Comparison of ENCODE assay signal across 1 cellular context in the genomic region with DNA sequence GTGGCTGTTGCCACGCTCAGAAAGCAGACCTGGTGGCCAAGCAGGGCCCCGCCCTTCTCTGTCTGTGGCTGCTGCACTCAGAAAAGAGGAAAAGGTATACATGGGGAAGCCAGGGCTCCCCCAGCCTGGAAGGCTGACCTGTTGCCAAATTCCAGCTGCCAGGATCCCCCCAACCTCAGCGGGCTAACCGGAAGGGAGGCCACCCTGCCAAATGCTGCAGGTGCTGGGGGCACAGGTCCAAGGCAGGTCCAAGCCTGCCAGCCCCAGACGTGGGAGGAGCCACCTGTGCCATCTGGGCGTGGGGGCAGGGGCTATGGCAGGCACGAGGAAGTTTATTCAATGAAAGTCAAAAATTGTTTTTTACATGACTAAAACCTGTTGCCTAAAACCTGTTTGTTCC.
TF ChIP-seq lines count a peak whose summit lies in the region.

No MANE protein-coding gene starts in this region.

TF ChIP-seq in WTC11, 78 proteins besides CTCF, POLR2A, EP300 and RAD21 (continued from another document):
- TF ChIP-seq ZNF416 (CRISPR knock-in tag; IDR thresholded peaks at IDR 0.05): no peak
- no peak for TF ChIP-seq FOXP1 (CRISPR knock-in tag; IDR thresholded peaks at IDR 0.05; ENCODE audit: borderline replicate concordance)
- TF ChIP-seq NR3C1 (CRISPR knock-in tag; conservative IDR thresholded peaks at IDR 0.05; ENCODE audit: low read depth): no peak
- no peak for TF ChIP-seq TEAD1 (CRISPR knock-in tag; IDR thresholded peaks at IDR 0.05)
- TF ChIP-seq, protein P1, sequence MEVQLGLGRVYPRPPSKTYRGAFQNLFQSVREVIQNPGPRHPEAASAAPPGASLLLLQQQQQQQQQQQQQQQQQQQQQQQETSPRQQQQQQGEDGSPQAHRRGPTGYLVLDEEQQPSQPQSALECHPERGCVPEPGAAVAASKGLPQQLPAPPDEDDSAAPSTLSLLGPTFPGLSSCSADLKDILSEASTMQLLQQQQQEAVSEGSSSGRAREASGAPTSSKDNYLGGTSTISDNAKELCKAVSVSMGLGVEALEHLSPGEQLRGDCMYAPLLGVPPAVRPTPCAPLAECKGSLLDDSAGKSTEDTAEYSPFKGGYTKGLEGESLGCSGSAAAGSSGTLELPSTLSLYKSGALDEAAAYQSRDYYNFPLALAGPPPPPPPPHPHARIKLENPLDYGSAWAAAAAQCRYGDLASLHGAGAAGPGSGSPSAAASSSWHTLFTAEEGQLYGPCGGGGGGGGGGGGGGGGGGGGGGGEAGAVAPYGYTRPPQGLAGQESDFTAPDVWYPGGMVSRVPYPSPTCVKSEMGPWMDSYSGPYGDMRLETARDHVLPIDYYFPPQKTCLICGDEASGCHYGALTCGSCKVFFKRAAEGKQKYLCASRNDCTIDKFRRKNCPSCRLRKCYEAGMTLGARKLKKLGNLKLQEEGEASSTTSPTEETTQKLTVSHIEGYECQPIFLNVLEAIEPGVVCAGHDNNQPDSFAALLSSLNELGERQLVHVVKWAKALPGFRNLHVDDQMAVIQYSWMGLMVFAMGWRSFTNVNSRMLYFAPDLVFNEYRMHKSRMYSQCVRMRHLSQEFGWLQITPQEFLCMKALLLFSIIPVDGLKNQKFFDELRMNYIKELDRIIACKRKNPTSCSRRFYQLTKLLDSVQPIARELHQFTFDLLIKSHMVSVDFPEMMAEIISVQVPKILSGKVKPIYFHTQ (CRISPR knock-in tag; IDR thresholded peaks at IDR 0.05): no peak
- TF ChIP-seq, protein P2, sequence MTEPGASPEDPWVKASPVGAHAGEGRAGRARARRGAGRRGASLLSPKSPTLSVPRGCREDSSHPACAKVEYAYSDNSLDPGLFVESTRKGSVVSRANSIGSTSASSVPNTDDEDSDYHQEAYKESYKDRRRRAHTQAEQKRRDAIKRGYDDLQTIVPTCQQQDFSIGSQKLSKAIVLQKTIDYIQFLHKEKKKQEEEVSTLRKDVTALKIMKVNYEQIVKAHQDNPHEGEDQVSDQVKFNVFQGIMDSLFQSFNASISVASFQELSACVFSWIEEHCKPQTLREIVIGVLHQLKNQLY (CRISPR knock-in tag; IDR thresholded peaks at IDR 0.05): no peak
- TF ChIP-seq TCF7 (CRISPR knock-in tag; IDR thresholded peaks at IDR 0.05; ENCODE audit: low read depth): no peak
- TF ChIP-seq, protein P3, sequence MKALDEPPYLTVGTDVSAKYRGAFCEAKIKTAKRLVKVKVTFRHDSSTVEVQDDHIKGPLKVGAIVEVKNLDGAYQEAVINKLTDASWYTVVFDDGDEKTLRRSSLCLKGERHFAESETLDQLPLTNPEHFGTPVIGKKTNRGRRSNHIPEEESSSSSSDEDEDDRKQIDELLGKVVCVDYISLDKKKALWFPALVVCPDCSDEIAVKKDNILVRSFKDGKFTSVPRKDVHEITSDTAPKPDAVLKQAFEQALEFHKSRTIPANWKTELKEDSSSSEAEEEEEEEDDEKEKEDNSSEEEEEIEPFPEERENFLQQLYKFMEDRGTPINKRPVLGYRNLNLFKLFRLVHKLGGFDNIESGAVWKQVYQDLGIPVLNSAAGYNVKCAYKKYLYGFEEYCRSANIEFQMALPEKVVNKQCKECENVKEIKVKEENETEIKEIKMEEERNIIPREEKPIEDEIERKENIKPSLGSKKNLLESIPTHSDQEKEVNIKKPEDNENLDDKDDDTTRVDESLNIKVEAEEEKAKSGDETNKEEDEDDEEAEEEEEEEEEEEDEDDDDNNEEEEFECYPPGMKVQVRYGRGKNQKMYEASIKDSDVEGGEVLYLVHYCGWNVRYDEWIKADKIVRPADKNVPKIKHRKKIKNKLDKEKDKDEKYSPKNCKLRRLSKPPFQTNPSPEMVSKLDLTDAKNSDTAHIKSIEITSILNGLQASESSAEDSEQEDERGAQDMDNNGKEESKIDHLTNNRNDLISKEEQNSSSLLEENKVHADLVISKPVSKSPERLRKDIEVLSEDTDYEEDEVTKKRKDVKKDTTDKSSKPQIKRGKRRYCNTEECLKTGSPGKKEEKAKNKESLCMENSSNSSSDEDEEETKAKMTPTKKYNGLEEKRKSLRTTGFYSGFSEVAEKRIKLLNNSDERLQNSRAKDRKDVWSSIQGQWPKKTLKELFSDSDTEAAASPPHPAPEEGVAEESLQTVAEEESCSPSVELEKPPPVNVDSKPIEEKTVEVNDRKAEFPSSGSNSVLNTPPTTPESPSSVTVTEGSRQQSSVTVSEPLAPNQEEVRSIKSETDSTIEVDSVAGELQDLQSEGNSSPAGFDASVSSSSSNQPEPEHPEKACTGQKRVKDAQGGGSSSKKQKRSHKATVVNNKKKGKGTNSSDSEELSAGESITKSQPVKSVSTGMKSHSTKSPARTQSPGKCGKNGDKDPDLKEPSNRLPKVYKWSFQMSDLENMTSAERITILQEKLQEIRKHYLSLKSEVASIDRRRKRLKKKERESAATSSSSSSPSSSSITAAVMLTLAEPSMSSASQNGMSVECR (CRISPR knock-in tag; IDR thresholded peaks at IDR 0.05; ENCODE audit: borderline replicate concordance): no peak
- TF ChIP-seq ETV6 (CRISPR knock-in tag; IDR thresholded peaks at IDR 0.05): no peak
- no peak for TF ChIP-seq NFATC4 (CRISPR knock-in tag; IDR thresholded peaks at IDR 0.05)
- TF ChIP-seq SMAD4 (CRISPR knock-in tag; IDR thresholded peaks at IDR 0.05): no peak
- TF ChIP-seq, protein P4, sequence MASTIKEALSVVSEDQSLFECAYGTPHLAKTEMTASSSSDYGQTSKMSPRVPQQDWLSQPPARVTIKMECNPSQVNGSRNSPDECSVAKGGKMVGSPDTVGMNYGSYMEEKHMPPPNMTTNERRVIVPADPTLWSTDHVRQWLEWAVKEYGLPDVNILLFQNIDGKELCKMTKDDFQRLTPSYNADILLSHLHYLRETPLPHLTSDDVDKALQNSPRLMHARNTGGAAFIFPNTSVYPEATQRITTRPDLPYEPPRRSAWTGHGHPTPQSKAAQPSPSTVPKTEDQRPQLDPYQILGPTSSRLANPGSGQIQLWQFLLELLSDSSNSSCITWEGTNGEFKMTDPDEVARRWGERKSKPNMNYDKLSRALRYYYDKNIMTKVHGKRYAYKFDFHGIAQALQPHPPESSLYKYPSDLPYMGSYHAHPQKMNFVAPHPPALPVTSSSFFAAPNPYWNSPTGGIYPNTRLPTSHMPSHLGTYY (CRISPR knock-in tag; IDR thresholded peaks at IDR 0.05): no peak
TF ChIP-seq in WTC11: peak in this region for 0.
